ENCODE assay signal across 18 cellular contexts in the genomic region with DNA sequence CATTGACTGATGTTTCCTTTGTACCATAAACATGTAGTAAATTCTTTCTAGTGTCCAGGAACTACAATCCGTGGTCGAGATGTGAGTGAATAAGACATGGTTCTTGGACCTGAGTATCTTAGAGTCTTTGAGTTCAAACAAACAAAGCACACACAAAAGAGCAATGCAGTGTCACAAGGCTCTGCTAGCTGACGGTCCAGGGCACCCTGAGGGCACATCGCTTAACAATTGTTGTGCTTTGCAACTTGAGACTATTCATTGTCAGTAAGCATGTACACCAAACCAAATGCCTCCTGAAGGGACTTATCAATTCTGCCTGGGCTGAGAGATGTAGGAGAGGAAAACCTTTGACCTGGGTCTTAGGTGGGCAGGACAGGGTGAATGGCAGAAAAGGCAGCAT.
DNase-seq lines count a peak whose midpoint lies in the region; ATAC-seq and FAIRE-seq lines count a peak whose summit lies in the region.
"Had no signal": no experiment of that assay in that cellular context is flagged by ENCODE, and none has a peak within 500 bp of the region (broad histone marks: within the 10 kb centered on the region; RNA-seq: fewer than 3 reads in every experiment).

No MANE protein-coding gene starts in this region.

- CTCF ChIA-PET in naive thymus-derived CD4-positive, alpha-beta T cell (lab: Charles Lee): no interaction called here

- FAIRE-seq in HTR-8/SVneo (lab: Jason Lieb, UNC): peak; percentile 38

- H3K4me3 Mint-ChIP-seq in activated T-helper 17 cell treated with anti-CD3 and anti-CD28 coated beads, Interleukin-2, amount 50 U/mL, for 72 hours: no peak overlapping the region
- H3K4me3 Mint-ChIP-seq in naive thymus-derived CD4-positive, alpha-beta T cell: peak overlapping the region in 6 of 10 donors; percentile 0 to 35 (median 25)

- POLR2A ChIA-PET in naive thymus-derived CD4-positive, alpha-beta T cell (lab: Charles Lee): interaction anchor here (1.0 kb wide), 1 partner anchor 99 kb away, joined by 3 read pairs; no protein-coding TSS in a partner anchor

- intact Hi-C loops in naive thymus-derived CD4-positive, alpha-beta T cell (cut with micrococcal nuclease): no loop called here

- H3K4me1 Mint-ChIP-seq in activated T-helper 17 cell treated with anti-CD3 and anti-CD28 coated beads, Interleukin-2, amount 50 U/mL, for 72 hours: peaks cover 38% of the 10 kb centered on the region
- peaks cover 30 to 55% (median 54%) of the 10 kb centered on the region in 7 donors for H3K4me1 Mint-ChIP-seq in naive thymus-derived CD4-positive, alpha-beta T cell

- peak overlapping the region; percentile 70 for H3K27ac Mint-ChIP-seq in activated T-helper 17 cell treated with anti-CD3 and anti-CD28 coated beads, Interleukin-2, amount 50 U/mL, for 72 hours
- peak overlapping the region in 8 of 9 donors; percentile 19 to 67 (median 62) for H3K27ac Mint-ChIP-seq in naive thymus-derived CD4-positive, alpha-beta T cell
- peak overlapping the region in 1 of 2 donors; percentile 25 for H3K27ac Mint-ChIP-seq in activated naive CD4-positive, alpha-beta T cell treated with anti-CD3 and anti-CD28 coated beads, Interleukin-2, amount 50 U/mL, for 72 hours

- peaks cover 2 to 17% of the 10 kb centered on the region in 2 donors for H3K4me1 ChIP-seq in naive thymus-derived CD4-positive, alpha-beta T cell (ENCODE audit: control insufficient read depth in 2 of 2, insufficient read depth in 2 of 2, low read length in 2 of 2)
- H3K4me1 ChIP-seq: SJSA1, thyroid gland had no signal

- H3K27me3 Mint-ChIP-seq in activated T-helper 17 cell treated with anti-CD3 and anti-CD28 coated beads, Interleukin-2, amount 50 U/mL, for 72 hours: no peaks in the 10 kb centered on the region
- H3K27me3 Mint-ChIP-seq in naive thymus-derived CD4-positive, alpha-beta T cell: no peaks in the 10 kb centered on the region

- no peak overlapping the region for H3K27ac ChIP-seq in naive thymus-derived CD4-positive, alpha-beta T cell (ENCODE audit: low read depth, low read length)
- H3K27ac ChIP-seq: ovary, SJSA1, thyroid gland had no signal

- H3K4me3 ChIP-seq in naive thymus-derived CD4-positive, alpha-beta T cell (ENCODE audit: low read length): no peak overlapping the region
- H3K4me3 ChIP-seq: ovary, SJSA1, thyroid gland had no signal

- H3K36me3 ChIP-seq in naive thymus-derived CD4-positive, alpha-beta T cell (ENCODE audit: control insufficient read depth in 2 of 3, insufficient read depth in 3 of 3, low read length in 3 of 3): no peaks in the 10 kb centered on the region
- H3K36me3 ChIP-seq: ovary, SJSA1, thyroid gland had no signal

- H3K9me3 Mint-ChIP-seq in activated T-helper 17 cell treated with anti-CD3 and anti-CD28 coated beads, Interleukin-2, amount 50 U/mL, for 72 hours: no peaks in the 10 kb centered on the region
- H3K9me3 Mint-ChIP-seq in naive thymus-derived CD4-positive, alpha-beta T cell: no peaks in the 10 kb centered on the region
- H3K9me3 Mint-ChIP-seq in activated naive CD4-positive, alpha-beta T cell treated with anti-CD3 and anti-CD28 coated beads, Interleukin-2, amount 50 U/mL, for 72 hours: no peaks in the 10 kb centered on the region

- DNase-seq in ELF-1 (ENCODE audit: low read depth, low spot score) (peak; percentile 83), HTR-8/SVneo (ENCODE audit: insufficient read length, low spot score) (no peak), UCSD-AML1 (lab: John Stamatoyannopoulos, UW; ENCODE audit: unreplicated experiment) (no peak)
- DNase-seq in naive thymus-derived CD4-positive, alpha-beta T cell: no peak
- no peak for DNase-seq in activated naive CD4-positive, alpha-beta T cell treated with anti-CD3 and anti-CD28 coated beads, Interleukin-2, amount 50 U/mL, for 72 hours (ENCODE audit: low spot score in 2 of 2)
- DNase-seq: activated CD4-positive, alpha-beta T cell treated with anti-CD3 and anti-CD28 coated beads, Interleukin-2, amount 50 U/mL, for 1 hour; activated T-cell treated with anti-CD3 and anti-CD28 coated beads, Interleukin-2, amount 50 U/mL, for 1 hour; caudate nucleus; effector memory CD4-positive, alpha-beta T cell; KG1; NCI-H1092; NCI-H226; ovary; T-helper 9 cell; thyroid gland had no signal

- no peak for ATAC-seq in activated T-helper 17 cell treated with anti-CD3 and anti-CD28 coated beads, Interleukin-2, amount 50 U/mL, for 72 hours (replicated peaks)
- ATAC-seq in naive thymus-derived CD4-positive, alpha-beta T cell: no peak
- ATAC-seq in activated naive CD4-positive, alpha-beta T cell treated with anti-CD3 and anti-CD28 coated beads, Interleukin-2, amount 50 U/mL, for 72 hours: no peak
- ATAC-seq in GM21423 (IDR thresholded peaks at IDR 0.05; ENCODE audit: unreplicated experiment): no peak

- H3K27me3 ChIP-seq in naive thymus-derived CD4-positive, alpha-beta T cell (ENCODE audit: control insufficient read depth in 2 of 2, insufficient read depth in 2 of 2, low read length in 2 of 2): no peaks in the 10 kb centered on the region
- H3K27me3 ChIP-seq: ovary, SJSA1, thyroid gland had no signal

- H3K36me3 Mint-ChIP-seq in activated T-helper 17 cell treated with anti-CD3 and anti-CD28 coated beads, Interleukin-2, amount 50 U/mL, for 72 hours (ENCODE audit: low read depth): no peaks in the 10 kb centered on the region
- peaks cover 0 to 4% (median 0%) of the 10 kb centered on the region in 5 donors for H3K36me3 Mint-ChIP-seq in naive thymus-derived CD4-positive, alpha-beta T cell
- no peaks in the 10 kb centered on the region for H3K36me3 Mint-ChIP-seq in activated naive CD4-positive, alpha-beta T cell treated with anti-CD3 and anti-CD28 coated beads, Interleukin-2, amount 50 U/mL, for 72 hours

- H3K9me3 ChIP-seq in naive thymus-derived CD4-positive, alpha-beta T cell (ENCODE audit: control insufficient read depth in 2 of 3, low read length in 3 of 3): no peaks in the 10 kb centered on the region
- H3K9me3 ChIP-seq: ovary, SJSA1, thyroid gland had no signal
